Comparison of ENCODE assay signal across 8 cellular contexts in the genomic region with DNA sequence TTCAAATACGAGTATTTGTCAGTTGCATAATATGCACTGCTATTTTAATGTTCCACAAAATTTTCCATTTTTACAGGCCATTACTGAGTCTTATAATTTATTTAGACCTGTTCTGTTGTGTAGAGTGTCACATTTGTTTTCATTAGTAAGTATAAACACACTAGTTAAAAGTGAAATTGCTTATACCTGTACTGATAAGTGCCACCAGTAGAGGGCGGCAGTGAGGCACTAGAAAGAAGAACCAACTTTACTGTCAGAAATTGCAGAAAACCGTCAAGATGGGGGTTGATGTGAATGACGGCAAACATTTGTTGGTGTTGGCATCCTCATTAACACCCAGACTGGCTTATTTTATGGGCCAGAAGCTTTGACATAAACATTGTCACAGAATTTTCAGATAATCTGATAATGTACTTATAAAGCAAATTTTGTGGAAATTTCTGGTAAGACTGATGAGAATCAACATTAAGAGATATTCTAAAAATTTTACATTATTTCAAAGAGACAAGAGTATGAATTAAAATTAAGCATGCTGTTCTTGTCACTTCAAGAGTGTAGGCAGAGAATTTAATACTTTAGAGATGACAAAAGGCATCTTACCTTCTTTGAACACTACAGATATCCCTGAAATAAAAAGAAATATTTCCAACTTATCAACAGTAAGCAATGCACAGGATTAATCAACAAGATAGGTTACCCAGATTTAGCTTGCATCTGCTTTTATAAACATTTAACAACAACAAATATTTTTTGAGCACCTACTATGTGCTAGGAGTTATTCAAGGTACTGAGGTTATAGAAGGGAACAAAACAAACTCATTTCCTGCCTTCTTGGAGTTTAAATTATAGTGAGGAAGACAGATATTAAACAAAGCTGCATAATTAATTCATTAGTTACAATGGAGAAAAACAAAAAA. TPM values are rescaled to one million over a fixed set of nuclear protein-coding genes. Genes with fewer than 3 reads are reported as not detected.
A peak's percentile ranks its signal among the peaks of the same experiment; 100 is the strongest.
DNase-seq lines count a peak whose midpoint lies in the region; ATAC-seq and TF ChIP-seq lines count a peak whose summit lies in the region.

No MANE protein-coding gene starts in this region.

- H3K27ac ChIP-seq in left lung = no peak overlapping the region

- peaks cover 0 to 21% of the 10 kb centered on the region in 2 donors for H3K36me3 ChIP-seq in left lung

- H3K9me3 ChIP-seq in left lung = no peaks in the 10 kb centered on the region

- H3K27me3 ChIP-seq in left lung = no peaks in the 10 kb centered on the region

- H3K4me1 ChIP-seq in left lung = peaks cover 0 to 20% of the 10 kb centered on the region in 2 donors

- TF ChIP-seq CTCF in left lung (IDR thresholded peaks at IDR 0.05) = peak; percentile 83 to 90

- peak; percentile 58 for ATAC-seq in activated CD4-positive, CD25-positive, alpha-beta regulatory T cell treated with anti-CD3 and anti-CD28 coated beads, Interleukin-2, amount 50 U/mL, for 24 hours
- ATAC-seq in left lung = peak; percentile 86
- no peak for ATAC-seq in HG03039 (IDR thresholded peaks at IDR 0.05; ENCODE audit: unreplicated experiment)

- peak; percentile 39 to 55 for DNase-seq in NOMO-1 (lab: John Stamatoyannopoulos, UW; ENCODE audit: unreplicated experiment in 2 of 2)
- DNase-seq in NOMO-1 treated with dmso at 0.1 percent for 144 hours (lab: John Stamatoyannopoulos, UW; ENCODE audit: unreplicated experiment) = no peak
- DNase-seq in NCI-H2029 (lab: John Stamatoyannopoulos, UW) = peak; percentile 19
- DNase-seq in cerebellar cortex (ENCODE audit: low spot score) = peak; percentile 54
- peak in 1 of 2 donors; percentile 52 for DNase-seq in left lung
- DNase-seq in stimulated activated CD4-positive, alpha-beta T cell treated with anti-CD3 and anti-CD28 coated beads, TNF-alpha, amount 100 ng/mL, for 1 hour (ENCODE audit: low read depth in 3 of 3, low spot score in 1 of 3) = peak; percentile 45 to 64 (median 51)

- no peak overlapping the region for H3K4me3 ChIP-seq in left lung

- intact Hi-C loops in left lung (cut with DNase I) = loop anchor here in 1 of 2 donors (10.0 kb wide), 2 partner anchors 203 to 283 kb away; no protein-coding TSS in a partner anchor

RNA-seq across cellular contexts. Expression of a gene that starts 24.9 kb away (rescaled TPM):
- 10 to 100 TPM; 21.3 to 38.5 TPM for total RNA-seq in left lung

RNA-seq across cellular contexts. Expression of a gene that starts 36.3 kb away (rescaled TPM):
- 10 to 100 TPM; 12.7 to 18.8 TPM for total RNA-seq in left lung
